ENCODE assay signal across 1 cellular context in genomic region chr6:138370631-138371451, GRCh38.
TF ChIP-seq lines count a peak whose summit lies in the region.

No MANE protein-coding gene starts in this region.

TF ChIP-seq in K562, 482 proteins besides CTCF, POLR2A, EP300 and RAD21:
- TF ChIP-seq PHF21A (IDR thresholded peaks at IDR 0.05; ENCODE audit: borderline replicate concordance, low read depth) (no peak), CEBPG (CRISPR knock-in tag; IDR thresholded peaks at IDR 0.05) (no peak), CEBPG (tag; conservative IDR thresholded peaks at IDR 0.05 in 1 of 2, IDR thresholded peaks at IDR 0.05 in 1 of 2) (no peak), ARID1B (IDR thresholded peaks at IDR 0.05) (peak; percentile 37; the same call in 1 of the 2 replicates), MAFF (IDR thresholded peaks at IDR 0.05; ENCODE audit: low read length) (peak; percentile 28; the same call in 1 of the 2 replicates), PKNOX1 (IDR thresholded peaks at IDR 0.05) (peak; percentile 59), ZNF436 (CRISPR knock-in tag; IDR thresholded peaks at IDR 0.05) (no peak), MAFG (tag; conservative IDR thresholded peaks at IDR 0.05) (peak; percentile 91), PATZ1 (CRISPR knock-in tag; IDR thresholded peaks at IDR 0.05; ENCODE audit: borderline replicate concordance) (no peak), ESRRB (CRISPR knock-in tag; IDR thresholded peaks at IDR 0.05; ENCODE audit: borderline replicate concordance) (no peak), TRIM25 (IDR thresholded peaks at IDR 0.05; ENCODE audit: borderline replicate concordance) (no peak), CBFA2T3 (IDR thresholded peaks at IDR 0.05) (peak; percentile 51), ZNF134 (CRISPR knock-in tag; conservative IDR thresholded peaks at IDR 0.05) (no peak), NFE2L1 (tag; IDR thresholded peaks at IDR 0.05; ENCODE audit: borderline replicate concordance, low read depth) (peak; percentile 79), ZNF589 (CRISPR knock-in tag; IDR thresholded peaks at IDR 0.05; ENCODE audit: low read depth) (peak; percentile 68; the same call in 1 of the 2 replicates), HNRNPL (IDR thresholded peaks at IDR 0.05; ENCODE audit: low read depth, low read length) (no peak), CBFB (CRISPR knock-in tag; IDR thresholded peaks at IDR 0.05) (no peak), NCOA2 (IDR thresholded peaks at IDR 0.05; ENCODE audit: partially characterized antibody in 2 of 2) (no peak), BHLHE40 (IDR thresholded peaks at IDR 0.05; ENCODE audit: low read length) (no peak), RBM39 (optimal IDR thresholded peaks at IDR 0.05; ENCODE audit: low read depth, low read length) (no peak), ILK (tag; IDR thresholded peaks at IDR 0.05; ENCODE audit: borderline replicate concordance, low read depth) (no peak), ZNF655 (CRISPR knock-in tag; IDR thresholded peaks at IDR 0.05) (0 out of 2 replicates have a peak, but pooled peaks have one; percentile 45), C11orf30 (IDR thresholded peaks at IDR 0.05; ENCODE audit: low read depth) (peak; percentile 82; the same call in 1 of the 2 replicates), NFE2 (IDR thresholded peaks at IDR 0.05; ENCODE audit: low read depth) (peak; percentile 89), FOXK2 (conservative IDR thresholded peaks at IDR 0.05 in 1 of 2, IDR thresholded peaks at IDR 0.05 in 1 of 2; ENCODE audit: low read depth in 2 of 2) (peak; percentile 43 to 59; a peak in 1 of 4 replicates), POLR2H (tag; IDR thresholded peaks at IDR 0.05; ENCODE audit: low read depth) (no peak), L3MBTL2 (IDR thresholded peaks at IDR 0.05) (0 out of 2 replicates have a peak, but pooled peaks have one; percentile 24), NCOR1 (IDR thresholded peaks at IDR 0.05) (0 out of 2 replicates have a peak, but pooled peaks have one; percentile 11), TEAD4 (IDR thresholded peaks at IDR 0.05; ENCODE audit: low read length) (peak; percentile 78), TEAD4 (CRISPR knock-in tag; IDR thresholded peaks at IDR 0.05; ENCODE audit: borderline replicate concordance) (no peak), JUN (IDR thresholded peaks at IDR 0.05; ENCODE audit: borderline replicate concordance, low read depth, low read length) (0 out of 2 replicates have a peak, but pooled peaks have one; percentile 3), JUN (CRISPR knock-in tag; IDR thresholded peaks at IDR 0.05; ENCODE audit: borderline replicate concordance) (no peak), ZNF316 (IDR thresholded peaks at IDR 0.05) (peak; percentile 75), KLF16 (IDR thresholded peaks at IDR 0.05) (0 out of 2 replicates have a peak, but pooled peaks have one; percentile 20), ZNF239 (CRISPR knock-in tag; IDR thresholded peaks at IDR 0.05) (peak; percentile 70)
- TF ChIP-seq, protein P1, sequence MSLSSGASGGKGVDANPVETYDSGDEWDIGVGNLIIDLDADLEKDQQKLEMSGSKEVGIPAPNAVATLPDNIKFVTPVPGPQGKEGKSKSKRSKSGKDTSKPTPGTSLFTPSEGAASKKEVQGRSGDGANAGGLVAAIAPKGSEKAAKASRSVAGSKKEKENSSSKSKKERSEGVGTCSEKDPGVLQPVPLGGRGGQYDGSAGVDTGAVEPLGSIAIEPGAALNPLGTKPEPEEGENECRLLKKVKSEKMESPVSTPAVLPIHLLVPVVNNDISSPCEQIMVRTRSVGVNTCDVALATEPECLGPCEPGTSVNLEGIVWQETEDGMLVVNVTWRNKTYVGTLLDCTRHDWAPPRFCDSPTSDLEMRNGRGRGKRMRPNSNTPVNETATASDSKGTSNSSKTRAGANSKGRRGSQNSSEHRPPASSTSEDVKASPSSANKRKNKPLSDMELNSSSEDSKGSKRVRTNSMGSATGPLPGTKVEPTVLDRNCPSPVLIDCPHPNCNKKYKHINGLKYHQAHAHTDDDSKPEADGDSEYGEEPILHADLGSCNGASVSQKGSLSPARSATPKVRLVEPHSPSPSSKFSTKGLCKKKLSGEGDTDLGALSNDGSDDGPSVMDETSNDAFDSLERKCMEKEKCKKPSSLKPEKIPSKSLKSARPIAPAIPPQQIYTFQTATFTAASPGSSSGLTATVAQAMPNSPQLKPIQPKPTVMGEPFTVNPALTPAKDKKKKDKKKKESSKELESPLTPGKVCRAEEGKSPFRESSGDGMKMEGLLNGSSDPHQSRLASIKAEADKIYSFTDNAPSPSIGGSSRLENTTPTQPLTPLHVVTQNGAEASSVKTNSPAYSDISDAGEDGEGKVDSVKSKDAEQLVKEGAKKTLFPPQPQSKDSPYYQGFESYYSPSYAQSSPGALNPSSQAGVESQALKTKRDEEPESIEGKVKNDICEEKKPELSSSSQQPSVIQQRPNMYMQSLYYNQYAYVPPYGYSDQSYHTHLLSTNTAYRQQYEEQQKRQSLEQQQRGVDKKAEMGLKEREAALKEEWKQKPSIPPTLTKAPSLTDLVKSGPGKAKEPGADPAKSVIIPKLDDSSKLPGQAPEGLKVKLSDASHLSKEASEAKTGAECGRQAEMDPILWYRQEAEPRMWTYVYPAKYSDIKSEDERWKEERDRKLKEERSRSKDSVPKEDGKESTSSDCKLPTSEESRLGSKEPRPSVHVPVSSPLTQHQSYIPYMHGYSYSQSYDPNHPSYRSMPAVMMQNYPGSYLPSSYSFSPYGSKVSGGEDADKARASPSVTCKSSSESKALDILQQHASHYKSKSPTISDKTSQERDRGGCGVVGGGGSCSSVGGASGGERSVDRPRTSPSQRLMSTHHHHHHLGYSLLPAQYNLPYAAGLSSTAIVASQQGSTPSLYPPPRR (CRISPR knock-in tag; IDR thresholded peaks at IDR 0.05; ENCODE audit: borderline replicate concordance): no peak
- TF ChIP-seq, protein P2, sequence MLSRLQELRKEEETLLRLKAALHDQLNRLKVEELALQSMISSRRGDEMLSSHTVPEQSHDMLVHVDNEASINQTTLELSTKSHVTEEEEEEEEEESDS (CRISPR knock-in tag; IDR thresholded peaks at IDR 0.05): no peak
